ENCODE assay signal across 20 cellular contexts in the genomic region with DNA sequence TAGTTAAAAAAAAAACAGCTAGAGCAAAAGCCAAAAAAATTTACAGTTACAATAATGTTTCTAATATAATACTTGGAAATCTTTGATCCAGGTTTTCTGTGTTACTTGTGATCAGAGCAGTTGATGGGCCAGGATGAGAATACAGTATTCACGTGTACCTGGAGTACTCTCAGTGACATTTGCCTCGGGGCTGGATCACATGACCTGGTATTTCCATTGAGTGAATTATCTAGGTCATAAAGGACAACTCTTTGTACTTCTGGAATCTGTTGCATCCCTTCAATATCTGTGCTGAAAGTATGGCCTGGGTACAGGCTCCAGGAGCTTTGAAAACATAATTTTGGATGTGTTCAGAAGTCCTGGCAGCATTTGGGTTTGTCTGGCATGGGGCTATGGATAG.
A peak's percentile ranks its signal among the peaks of the same experiment; 100 is the strongest.
DNase-seq lines count a peak whose midpoint lies in the region; ATAC-seq and TF ChIP-seq lines count a peak whose summit lies in the region.
"Had no signal": no experiment of that assay in that cellular context is flagged by ENCODE, and none has a peak within 500 bp of the region (broad histone marks: within the 10 kb centered on the region; RNA-seq: fewer than 3 reads in every experiment).

No MANE protein-coding gene starts in this region.

- ATAC-seq in left cardiac atrium (no peak), HG02981 (IDR thresholded peaks at IDR 0.05; ENCODE audit: unreplicated experiment) (no peak)
- ATAC-seq: A549 had no signal

- H3K4me1 ChIP-seq in left ventricle myocardium inferior = peaks cover 60% of the 10 kb centered on the region
- H3K4me1 ChIP-seq: HAP-1 had no signal

- intact Hi-C loops in left ventricle myocardium inferior (cut with micrococcal nuclease) (no loop called here), left cardiac atrium (cut with DNase I) (no loop called here)

- peak overlapping the region; percentile 70 for H3K27ac ChIP-seq in left ventricle myocardium inferior (replicated peaks)
- peak overlapping the region; percentile 18; the same call in 1 of the 2 replicates for H3K27ac ChIP-seq in WERI-Rb-1
- H3K27ac ChIP-seq: A549; BLaER1 treated with 17β-estradiol and CSF1 and Interleukin-3, amounts not matched to agents 10 nM and 100 nM had no signal

- H3K27me3 ChIP-seq in left ventricle myocardium inferior (ENCODE audit: low read depth) (no peaks in the 10 kb centered on the region), WERI-Rb-1 (ENCODE audit: insufficient read depth, low read depth, severe bottlenecking) (no peaks in the 10 kb centered on the region)
- H3K27me3 ChIP-seq: BE2C; BLaER1 treated with 17β-estradiol and CSF1 and Interleukin-3, amounts not matched to agents 10 nM and 100 nM had no signal

- H3K4me3 ChIP-seq in left ventricle myocardium inferior = no peak overlapping the region
- H3K4me3 ChIP-seq in WERI-Rb-1 (ENCODE audit: low read depth, low read length) = no peak overlapping the region
- H3K4me3 ChIP-seq: A549; BLaER1 treated with 17β-estradiol and CSF1 and Interleukin-3, amounts not matched to agents 10 nM and 100 nM; HAP-1 had no signal

- TF ChIP-seq CTCF in left ventricle myocardium inferior (IDR thresholded peaks at IDR 0.05; ENCODE audit: borderline replicate concordance) = no peak
- no peak for TF ChIP-seq CTCF in WERI-Rb-1 (IDR thresholded peaks at IDR 0.05; ENCODE audit: low read depth, low read length)

- in situ Hi-C loops in G401 (cut with HindIII; ENCODE audit: low sequenced_read_pairs) = no loop called here

- H3K9me3 ChIP-seq in left ventricle myocardium inferior (replicated peaks) (peaks cover 7% of the 10 kb centered on the region), WERI-Rb-1 (ENCODE audit: severe bottlenecking) (no peaks in the 10 kb centered on the region)
- H3K9me3 ChIP-seq: A549, BE2C, HAP-1 had no signal

- H3K36me3 ChIP-seq in left ventricle myocardium inferior (no peaks in the 10 kb centered on the region), WERI-Rb-1 (no peaks in the 10 kb centered on the region; the same call in 1 of the 2 replicates)
- H3K36me3 ChIP-seq: BE2C, HAP-1 had no signal

- DNase-seq in left ventricle myocardium inferior (no peak), left cardiac atrium (no peak), G401 (ENCODE audit: low spot score) (peak; percentile 53), WERI-Rb-1 (no peak), cerebellar cortex (ENCODE audit: low spot score) (peak; percentile 44), DMS 273 treated with DMSO at 0.1 percent for 48 hours (lab: John Stamatoyannopoulos, UW) (no peak), SW 1271 (lab: John Stamatoyannopoulos, UW) (no peak)
- DNase-seq: 8988T; ACHN; AML-193; BE2C; CD4-positive, alpha-beta T cell; CD8-positive, alpha-beta memory T cell; DMS79; GOT3; HFFc6 had no signal

Comparison
In these comparisons a context has a peak if more than half of its experiments do, and no peak if none do; other contexts are left out.
1. DNase-seq: peak in G401 (single experiment) and cerebellar cortex (single experiment); none in left ventricle myocardium inferior (single experiment), left cardiac atrium (single experiment), WERI-Rb-1 (single experiment), DMS 273 treated with DMSO at 0.1 percent for 48 hours (single experiment) and SW 1271 (0 of 2).